Comparison of ENCODE assay signal across 1 cellular context in genomic region chr15:34367128-34368081, GRCh38.
TF ChIP-seq lines count a peak whose summit lies in the region.

TSS of gene LPCAT4 (minus strand) at chr15:34367196. CDS start at chr15:34367100, 96 bp downstream.

TF ChIP-seq in K562, 482 proteins besides CTCF, POLR2A, EP300 and RAD21 (continued from another document):
- TF ChIP-seq ZNF592 (IDR thresholded peaks at IDR 0.05), result peak; percentile 71; the same call in 1 of the 2 replicates
- TF ChIP-seq SAP30 (IDR thresholded peaks at IDR 0.05; ENCODE audit: borderline replicate concordance, insufficient read depth, low read depth, low read length, poor library complexity, severe bottlenecking), result peak; percentile 21
- TF ChIP-seq ZNF584 (CRISPR knock-in tag; IDR thresholded peaks at IDR 0.05; ENCODE audit: low read depth), result no peak
- TF ChIP-seq MEF2A (IDR thresholded peaks at IDR 0.05; ENCODE audit: control insufficient read depth, low read depth, low read length), result 0 out of 2 replicates have a peak, but pooled peaks have one; percentile 13
- TF ChIP-seq SP1 (CRISPR knock-in tag; IDR thresholded peaks at IDR 0.05), result peak; percentile 71
- peak; percentile 93 for TF ChIP-seq CTBP1 (IDR thresholded peaks at IDR 0.05; ENCODE audit: borderline replicate concordance)
- TF ChIP-seq ZBTB49 (CRISPR knock-in tag; IDR thresholded peaks at IDR 0.05; ENCODE audit: borderline replicate concordance), result 0 out of 2 replicates have a peak, but pooled peaks have one; percentile 29
- TF ChIP-seq GMEB1 (CRISPR knock-in tag; IDR thresholded peaks at IDR 0.05), result 0 out of 2 replicates have a peak, but pooled peaks have one; percentile 9
- TF ChIP-seq HNRNPL (IDR thresholded peaks at IDR 0.05; ENCODE audit: low read depth, low read length), result peak; percentile 70; the same call in 1 of the 2 replicates
- 0 out of 2 replicates have a peak, but pooled peaks have one; percentile 24 for TF ChIP-seq HOMEZ (CRISPR knock-in tag; IDR thresholded peaks at IDR 0.05)
- TF ChIP-seq SIN3B (IDR thresholded peaks at IDR 0.05; ENCODE audit: low read depth), result peak; percentile 64
- TF ChIP-seq GABPA (tag; conservative IDR thresholded peaks at IDR 0.05; ENCODE audit: low read depth), result peak; percentile 56
- peak; percentile 74 for TF ChIP-seq VEZF1 (CRISPR knock-in tag; IDR thresholded peaks at IDR 0.05)
- peak; percentile 84 for TF ChIP-seq SUPT5H (IDR thresholded peaks at IDR 0.05)
- TF ChIP-seq RBM17 (IDR thresholded peaks at IDR 0.05; ENCODE audit: borderline replicate concordance, low read depth, low read length), result no peak
- TF ChIP-seq CC2D1A (IDR thresholded peaks at IDR 0.05), result peak; percentile 45; the same call in 1 of the 2 replicates
- peak; percentile 86 for TF ChIP-seq RB1 (IDR thresholded peaks at IDR 0.05; ENCODE audit: low read depth)
- TF ChIP-seq TAF9B (IDR thresholded peaks at IDR 0.05; ENCODE audit: partially characterized antibody), result peak; percentile 64
- peak in 1 of 2 experiments; percentile 55; a peak in 2 of 4 replicates for TF ChIP-seq RCOR1 (IDR thresholded peaks at IDR 0.05; ENCODE audit: borderline replicate concordance in 1 of 2, low read depth in 2 of 2, low read length in 2 of 2)
- peak; percentile 65 for TF ChIP-seq NFRKB (IDR thresholded peaks at IDR 0.05; ENCODE audit: low read depth)
- peak; percentile 11 for TF ChIP-seq TAF1 (IDR thresholded peaks at IDR 0.05; ENCODE audit: control insufficient read depth, extremely low read depth, insufficient read depth, low read length, severe bottlenecking)
- TF ChIP-seq ZNF3 (CRISPR knock-in tag; IDR thresholded peaks at IDR 0.05), result no peak
